11 cellular contexts compared by ENCODE assay signal in genomic region chr3:58020740-58021071, GRCh38. TPM values are rescaled to one million over a fixed set of nuclear protein-coding genes. Genes with fewer than 3 reads are reported as not detected.
A peak's percentile ranks its signal among the peaks of the same experiment; 100 is the strongest.
DNase-seq lines count a peak whose midpoint lies in the region; ATAC-seq and TF ChIP-seq lines count a peak whose summit lies in the region.
"Had no signal": no experiment of that assay in that cellular context is flagged by ENCODE, and none has a peak within 500 bp of the region (broad histone marks: within the 10 kb centered on the region; RNA-seq: fewer than 3 reads in every experiment).

No MANE protein-coding gene starts in this region.

- no peak overlapping the region for H3K4me3 ChIP-seq in heart right ventricle
- no peak overlapping the region for H3K4me3 ChIP-seq in right atrium auricular region
- H3K4me3 ChIP-seq in osteoblast (ENCODE audit: insufficient read depth, low read length), result no peak overlapping the region

- no peaks in the 10 kb centered on the region for H3K36me3 Mint-ChIP-seq in natural killer cell

- no peaks in the 10 kb centered on the region for H3K4me1 Mint-ChIP-seq in natural killer cell

- H3K27me3 Mint-ChIP-seq in natural killer cell (ENCODE audit: low read depth in 2 of 2), result peaks cover 0 to 2% of the 10 kb centered on the region in 2 donors

- H4K20me1 ChIP-seq in osteoblast (ENCODE audit: insufficient read depth, low read length), result peaks cover 75% of the 10 kb centered on the region

- no peak overlapping the region for H2AFZ ChIP-seq in osteoblast (ENCODE audit: low read length)

- WGBS in heart right ventricle, 2 donors, result 59 to 72% methylated on average over 7 of the region's 7 CpGs

- intact Hi-C loops in heart right ventricle (cut with DNase I), result no loop called here
- intact Hi-C loops in left cardiac atrium (cut with DNase I), result no loop called here
- intact Hi-C loops in natural killer cell (cut with micrococcal nuclease), result no loop called here

- no peak overlapping the region for H3K27ac Mint-ChIP-seq in natural killer cell

- peak in 7 of 8 donors; percentile 20 to 56 (median 49) for ATAC-seq in heart right ventricle
- no peak for ATAC-seq in left cardiac atrium
- no peak for ATAC-seq in natural killer cell
- ATAC-seq in HG02938 (IDR thresholded peaks at IDR 0.05; ENCODE audit: unreplicated experiment), result no peak
- no peak for ATAC-seq in HG03571 (IDR thresholded peaks at IDR 0.05; ENCODE audit: unreplicated experiment)

- peak overlapping the region in 9 of 10 donors; percentile 26 to 80 (median 62) for H3K27ac ChIP-seq in heart right ventricle
- H3K27ac ChIP-seq in right atrium auricular region, result peak overlapping the region; percentile 60 to 61
- H3K27ac ChIP-seq in osteoblast (ENCODE audit: low read depth, low read length), result no peak overlapping the region

- no peak for DNase-seq in heart right ventricle
- DNase-seq in left cardiac atrium, result no peak
- no peak for DNase-seq in right atrium auricular region (ENCODE audit: low spot score)
- DNase-seq in osteoblast (ENCODE audit: insufficient read length, low spot score, missing footprints), result peak; percentile 25
- no peak for DNase-seq in NCI-H2196 (lab: John Stamatoyannopoulos, UW; ENCODE audit: unreplicated experiment)
- no peak for DNase-seq in natural killer cell
- DNase-seq: NCI-H187 treated with DMSO at 0.1 percent for 48 hours, retina, T-helper 9 cell had no signal

- H3K4me1 ChIP-seq in heart right ventricle (peaks cover 4 to 86% (median 32%) of the 10 kb centered on the region in 9 donors), right atrium auricular region (peaks cover 0 to 44% of the 10 kb centered on the region in 2 donors), osteoblast (ENCODE audit: insufficient read depth, low read length) (no peaks in the 10 kb centered on the region)

- H3K4me3 Mint-ChIP-seq in natural killer cell, result no peak overlapping the region

- peaks cover 95% of the 10 kb centered on the region for H3K79me2 ChIP-seq in osteoblast (ENCODE audit: insufficient read depth, low read length)

- no peaks in the 10 kb centered on the region for H3K9me3 ChIP-seq in heart right ventricle
- H3K9me3 ChIP-seq in right atrium auricular region, result no peaks in the 10 kb centered on the region
- no peaks in the 10 kb centered on the region for H3K9me3 ChIP-seq in osteoblast (ENCODE audit: low read depth, low read length)

- H3K9me3 Mint-ChIP-seq in natural killer cell, result no peaks in the 10 kb centered on the region

- TF ChIP-seq CTCF in heart right ventricle (IDR thresholded peaks at IDR 0.05) (no peak), right atrium auricular region (IDR thresholded peaks at IDR 0.05) (no peak), osteoblast (IDR thresholded peaks at IDR 0.05; ENCODE audit: extremely low read depth, low read depth, low read length) (no peak), natural killer cell (IDR thresholded peaks at IDR 0.05) (no peak)

- H3K27me3 ChIP-seq in heart right ventricle (no peaks in the 10 kb centered on the region), right atrium auricular region (no peaks in the 10 kb centered on the region), osteoblast (ENCODE audit: insufficient read depth, low read length) (no peaks in the 10 kb centered on the region)

- H3K4me2 ChIP-seq in osteoblast (ENCODE audit: insufficient read depth, low read length), result no peak overlapping the region

- H3K36me3 ChIP-seq in heart right ventricle (no peaks in the 10 kb centered on the region), right atrium auricular region (no peaks in the 10 kb centered on the region), osteoblast (ENCODE audit: insufficient read depth, low read length) (peaks cover 4% of the 10 kb centered on the region)

RNA-seq across cellular contexts. Expression of gene FLNB, which starts 12.5 kb away (rescaled TPM):
- 10 to 100 TPM; 27.4 to 61.8 (median 38.6) TPM for total RNA-seq in heart right ventricle
- 10 to 100 TPM; 35.0 to 65.3 TPM for polyA plus RNA-seq in heart right ventricle
- 10 to 100 TPM; 28.0 to 94.4 TPM for total RNA-seq in left cardiac atrium
- total RNA-seq in right atrium auricular region, result 10 to 100 TPM; 37.6 to 59.6 TPM
- total RNA-seq in osteoblast, result 259 and 274 TPM in 2 replicates
- total RNA-seq in natural killer cell, result 10 to 100 TPM; 24.6 to 30.8 (median 26.6) TPM

Comparison
In these comparisons a context has a peak if more than half of its experiments do, and no peak if none do; other contexts are left out.
1. ATAC-seq: peak in heart right ventricle (7 of 8); none in left cardiac atrium (0 of 2), natural killer cell (0 of 3), HG02938 (single experiment) and HG03571 (single experiment).